Comparison of ENCODE assay signal across 8 cellular contexts in genomic region chr12:8780389-8780788, GRCh38. TPM values are rescaled to one million over a fixed set of nuclear protein-coding genes. Genes with fewer than 3 reads are reported as not detected.
DNase-seq lines count a peak whose midpoint lies in the region; ATAC-seq, FAIRE-seq and TF ChIP-seq lines count a peak whose summit lies in the region.

No MANE protein-coding gene starts in this region.

- DNase-seq in cardiac muscle cell (ENCODE audit: low read depth in 1 of 2, low spot score in 1 of 2), result peak; percentile 45 to 52
- no peak for DNase-seq in cardiac septum (ENCODE audit: low spot score)
- DNase-seq in RWPE1 (ENCODE audit: low spot score), result peak; percentile 17
- peak; percentile 38 for DNase-seq in foreskin melanocyte
- DNase-seq in urothelium cell line (ENCODE audit: low spot score), result peak; percentile 18
- no peak for DNase-seq in activated effector memory CD4-positive, alpha-beta T cell treated with anti-CD3 and anti-CD28 coated beads, Interleukin-2, amount 50 U/mL, for 16 hours

- H3K9me3 ChIP-seq in cardiac muscle cell (ENCODE audit: low read depth), result no peaks in the 10 kb centered on the region

- peaks cover 10% of the 10 kb centered on the region for H3K36me3 ChIP-seq in cardiac muscle cell

- no peak overlapping the region for H3K4me3 ChIP-seq in cardiac muscle cell

- CTCF ChIA-PET in RWPE1 (lab: Yijun Ruan, JAX), result interaction anchor here (0.5 to 0.9 kb wide), 4 partner anchors 77 to 1396 kb away, joined by 3 to 7 read pairs (median 3); no protein-coding TSS in a partner anchor

- peak; percentile 13 for FAIRE-seq in urothelium cell line (lab: Jason Lieb, UNC)

- no peak for ATAC-seq in GM18520 (IDR thresholded peaks at IDR 0.05; ENCODE audit: unreplicated experiment)
- no peak for ATAC-seq in HG03097 (IDR thresholded peaks at IDR 0.05; ENCODE audit: low FRiP score, unreplicated experiment)

- H3K27me3 ChIP-seq in cardiac muscle cell, result no peaks in the 10 kb centered on the region

- H3K27ac ChIP-seq in cardiac muscle cell (no peak overlapping the region), RWPE1 (no peak overlapping the region)

- intact Hi-C loops in cardiac septum (cut with DNase I), result no loop called here

- POLR2A ChIA-PET in RWPE1 (lab: Yijun Ruan, JAX; ENCODE audit: low non-redundant PET), result no interaction called here

- H3K4me1 ChIP-seq in cardiac muscle cell (ENCODE audit: low read depth), result no peaks in the 10 kb centered on the region

- TF ChIP-seq CTCF in cardiac muscle cell (IDR thresholded peaks at IDR 0.05; ENCODE audit: low read depth, low read length) (peak; percentile 37), RWPE1 (conservative IDR thresholded peaks at IDR 0.05; ENCODE audit: low read depth) (no peak)

RNA-seq across cellular contexts. Expression of gene A2ML1, which starts 42.0 kb away (rescaled TPM):
- 0.04 TPM in 1 of 2 replicates, not detected in the other for total RNA-seq in cardiac muscle cell
- not detected in 2 replicates for polyA plus RNA-seq in cardiac muscle cell
- not detected for total RNA-seq in cardiac septum

Comparison
In these comparisons a context has a peak if more than half of its experiments do, and no peak if none do; other contexts are left out.
1. DNase-seq: peak in cardiac muscle cell (2 of 2), RWPE1 (single experiment), foreskin melanocyte (single experiment) and urothelium cell line (single experiment); none in cardiac septum (single experiment) and activated effector memory CD4-positive, alpha-beta T cell treated with anti-CD3 and anti-CD28 coated beads, Interleukin-2, amount 50 U/mL, for 16 hours (single experiment).